In genomic region chr3:194705761-194706160, GRCh38 we compare ENCODE assay signal across 17 cellular contexts. TPM values are rescaled to one million over a fixed set of nuclear protein-coding genes. Genes with fewer than 3 reads are reported as not detected.
DNase-seq lines count a peak whose midpoint lies in the region; ATAC-seq and TF ChIP-seq lines count a peak whose summit lies in the region.
"Had no signal": no experiment of that assay in that cellular context is flagged by ENCODE, and none has a peak within 500 bp of the region (broad histone marks: within the 10 kb centered on the region; RNA-seq: fewer than 3 reads in every experiment).

No MANE protein-coding gene starts in this region.

- no peak overlapping the region for H3K4me3 ChIP-seq in HEK293 (ENCODE audit: low read depth, low read length)
- H3K4me3 ChIP-seq in skeletal muscle tissue (ENCODE audit: low read length in 3 of 3): peak overlapping the region in 1 of 3 donors; percentile 7
- H3K4me3 ChIP-seq: HAP-1, K562, SK-N-MC had no signal

- intact Hi-C loops in Calu3 (cut with micrococcal nuclease; ENCODE audit: unreplicated experiment): no loop called here

- no TSS peak for BruUV-seq in Calu3 (replicated peaks; lab: Mats Ljungman, UMichigan)

- H3K36me3 Mint-ChIP-seq in Calu3 (ENCODE audit: insufficient read depth, unreplicated experiment): no peaks in the 10 kb centered on the region
- no peaks in the 10 kb centered on the region for H3K36me3 Mint-ChIP-seq in neural crest cell (ENCODE audit: low read depth)
- no peaks in the 10 kb centered on the region for H3K36me3 Mint-ChIP-seq in stimulated activated memory B cell treated with anti-CD40 and anti-IgM and Interleukin-4, amounts not matched to agents 10 μg/mL and 1 μg/mL and 100 μg/mL, for 72 hours

- H3K9me3 ChIP-seq in HEK293 (ENCODE audit: control insufficient read depth, insufficient read depth, low read depth, low read length) (no peaks in the 10 kb centered on the region), skeletal muscle tissue (ENCODE audit: control insufficient read depth in 3 of 3, low read length in 3 of 3) (peaks cover 0 to 3% (median 0%) of the 10 kb centered on the region in 3 donors)
- H3K9me3 ChIP-seq: HAP-1 had no signal

- DNase-seq in Calu3: no peak
- no peak for DNase-seq in neural crest cell (ENCODE audit: low read depth, low spot score)
- DNase-seq in COLO668 (lab: John Stamatoyannopoulos, UW; ENCODE audit: unreplicated experiment): no peak
- DNase-seq: C1 segment of cervical spinal cord, DMS 273 treated with DMSO at 0.1 percent for 48 hours, DND-41, NCI-H1092 treated with DMSO at 0.1 percent for 48 hours, NCI-H2081, OCI-M1, SHP77 had no signal

- no peak for ATAC-seq in stimulated activated memory B cell treated with anti-CD40 and anti-IgM and Interleukin-4, amounts not matched to agents 10 μg/mL and 1 μg/mL and 100 μg/mL, for 72 hours
- no peak for ATAC-seq in HG03280 (IDR thresholded peaks at IDR 0.05; ENCODE audit: unreplicated experiment)
- ATAC-seq: K562 had no signal

- TF ChIP-seq CTCF in Calu3 (IDR thresholded peaks at IDR 0.05; ENCODE audit: unreplicated experiment) (no peak), HEK293 (tag by site-specific recombination; IDR thresholded peaks at IDR 0.05) (no peak), neural crest cell (conservative IDR thresholded peaks at IDR 0.05) (no peak)

- CTCF ChIA-PET in Calu3 (lab: Charles Lee) (no interaction called here), HEK293 (lab: Yijun Ruan, JAX) (no interaction called here)

- H3K27me3 Mint-ChIP-seq in Calu3 (ENCODE audit: unreplicated experiment) (no peaks in the 10 kb centered on the region), neural crest cell (ENCODE audit: low read depth) (peaks cover 3% of the 10 kb centered on the region)
- H3K27me3 Mint-ChIP-seq in stimulated activated memory B cell treated with anti-CD40 and anti-IgM and Interleukin-4, amounts not matched to agents 10 μg/mL and 1 μg/mL and 100 μg/mL, for 72 hours: no peaks in the 10 kb centered on the region

- H3K4me3 Mint-ChIP-seq in Calu3 (ENCODE audit: low read depth, unreplicated experiment) (peak overlapping the region; percentile 23), neural crest cell (no peak overlapping the region)
- H3K4me3 Mint-ChIP-seq in stimulated activated memory B cell treated with anti-CD40 and anti-IgM and Interleukin-4, amounts not matched to agents 10 μg/mL and 1 μg/mL and 100 μg/mL, for 72 hours: no peak overlapping the region

- POLR2A ChIA-PET in HEK293 (lab: Yijun Ruan, JAX): interaction anchor here (1.0 kb wide), 1 partner anchor 15 kb away, joined by 3 read pairs; no protein-coding TSS in a partner anchor

- peaks cover 18% of the 10 kb centered on the region for H3K4me1 Mint-ChIP-seq in Calu3 (ENCODE audit: low read depth, unreplicated experiment)
- H3K4me1 Mint-ChIP-seq in neural crest cell: peaks cover 9% of the 10 kb centered on the region
- no peaks in the 10 kb centered on the region for H3K4me1 Mint-ChIP-seq in stimulated activated memory B cell treated with anti-CD40 and anti-IgM and Interleukin-4, amounts not matched to agents 10 μg/mL and 1 μg/mL and 100 μg/mL, for 72 hours

- no peak overlapping the region for H3K27ac ChIP-seq in HEK293 (ENCODE audit: extremely low read depth, low read depth, low read length)
- peak overlapping the region; percentile 65 for H3K27ac ChIP-seq in skeletal muscle tissue (ENCODE audit: low read depth, low read length)
- H3K27ac ChIP-seq: SK-N-MC had no signal

- H3K27ac Mint-ChIP-seq in Calu3 (ENCODE audit: unreplicated experiment): no peak overlapping the region
- H3K27ac Mint-ChIP-seq in neural crest cell (ENCODE audit: unreplicated experiment): peak overlapping the region; percentile 95
- H3K27ac Mint-ChIP-seq in stimulated activated memory B cell treated with anti-CD40 and anti-IgM and Interleukin-4, amounts not matched to agents 10 μg/mL and 1 μg/mL and 100 μg/mL, for 72 hours: no peak overlapping the region

- H3K9me3 Mint-ChIP-seq in Calu3 (ENCODE audit: low read depth, unreplicated experiment) (no peaks in the 10 kb centered on the region), neural crest cell (no peaks in the 10 kb centered on the region)
- peaks cover 5% of the 10 kb centered on the region for H3K9me3 Mint-ChIP-seq in stimulated activated memory B cell treated with anti-CD40 and anti-IgM and Interleukin-4, amounts not matched to agents 10 μg/mL and 1 μg/mL and 100 μg/mL, for 72 hours

- no peak overlapping the region for H3K9ac ChIP-seq in skeletal muscle tissue (ENCODE audit: low read depth in 1 of 3, low read length in 3 of 3)

- H3K4me1 ChIP-seq in HEK293 (ENCODE audit: control insufficient read depth, insufficient read depth, low read length) (no peaks in the 10 kb centered on the region), skeletal muscle tissue (ENCODE audit: control insufficient read depth in 3 of 3, insufficient read depth in 3 of 3, low read length in 3 of 3) (peaks cover 8 to 20% (median 19%) of the 10 kb centered on the region in 3 donors)

- H3K36me3 ChIP-seq in HEK293 (ENCODE audit: control insufficient read depth in 2 of 2, insufficient read depth in 1 of 2, low read length in 2 of 2) (no peaks in the 10 kb centered on the region), skeletal muscle tissue (ENCODE audit: control insufficient read depth in 3 of 3, insufficient read depth in 3 of 3, low read length in 3 of 3) (no peaks in the 10 kb centered on the region)
- H3K36me3 ChIP-seq: HAP-1 had no signal

- H3K27me3 ChIP-seq in skeletal muscle tissue (ENCODE audit: control insufficient read depth in 3 of 3, insufficient read depth in 3 of 3, low read length in 3 of 3): no peaks in the 10 kb centered on the region

TF ChIP-seq in HEK293, 187 proteins besides CTCF, POLR2A, EP300 and RAD21:
- TF ChIP-seq, protein P1, sequence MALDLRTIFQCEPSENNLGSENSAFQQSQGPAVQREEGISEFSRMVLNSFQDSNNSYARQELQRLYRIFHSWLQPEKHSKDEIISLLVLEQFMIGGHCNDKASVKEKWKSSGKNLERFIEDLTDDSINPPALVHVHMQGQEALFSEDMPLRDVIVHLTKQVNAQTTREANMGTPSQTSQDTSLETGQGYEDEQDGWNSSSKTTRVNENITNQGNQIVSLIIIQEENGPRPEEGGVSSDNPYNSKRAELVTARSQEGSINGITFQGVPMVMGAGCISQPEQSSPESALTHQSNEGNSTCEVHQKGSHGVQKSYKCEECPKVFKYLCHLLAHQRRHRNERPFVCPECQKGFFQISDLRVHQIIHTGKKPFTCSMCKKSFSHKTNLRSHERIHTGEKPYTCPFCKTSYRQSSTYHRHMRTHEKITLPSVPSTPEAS (tag by site-specific recombination; IDR thresholded peaks at IDR 0.05): peak; percentile 87
- TF ChIP-seq ZNF768 (tag by site-specific recombination; IDR thresholded peaks at IDR 0.05): no peak
- TF ChIP-seq ZBTB1 (tag by site-specific recombination; IDR thresholded peaks at IDR 0.05): no peak
TF ChIP-seq in HEK293: peak in this region for 1.

RNA-seq across cellular contexts. Expression of gene FAM43A, which starts 20.1 kb away (rescaled TPM):
- 1.8 and 2.9 TPM in 2 replicates for total RNA-seq in Calu3 (2022)
- total RNA-seq in neural crest cell: 1.4 TPM in 2 replicates
- 15.7 TPM for total RNA-seq in skeletal muscle tissue

RNA-seq across cellular contexts. Expression of gene LSG1, which starts 33.8 kb away (rescaled TPM):
- 86.3 and 90.8 TPM in 2 replicates for total RNA-seq in Calu3 (2022)
- total RNA-seq in neural crest cell: 45.0 and 45.5 TPM in 2 replicates
- total RNA-seq in skeletal muscle tissue: 36.5 TPM
